Comparison of ENCODE assay signal across 1 cellular context in the genomic region with DNA sequence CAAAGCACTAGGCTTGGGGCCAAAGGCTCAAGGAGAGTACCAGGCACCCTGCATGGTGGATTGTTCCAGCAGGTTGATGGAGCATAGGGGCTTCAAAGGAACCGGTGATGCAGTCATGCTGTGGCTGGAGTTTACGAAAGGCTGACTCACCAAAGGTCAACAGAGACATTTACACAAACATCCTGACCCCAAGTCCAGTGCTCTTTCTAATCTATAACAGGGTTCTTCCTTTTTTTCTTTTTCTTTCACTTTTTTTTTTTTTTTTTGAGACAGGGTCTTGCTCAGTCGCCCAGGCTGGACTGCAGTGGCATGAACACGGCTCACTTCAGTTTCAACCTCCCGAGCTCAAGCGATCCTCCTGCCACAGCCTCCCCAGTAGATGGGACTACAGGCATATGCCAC.
TF ChIP-seq lines count a peak whose summit lies in the region.

No MANE protein-coding gene starts in this region.

TF ChIP-seq in HepG2, 621 proteins besides CTCF, POLR2A, EP300 and RAD21 (continued from another document and continues in another):
- TF ChIP-seq, protein P1, sequence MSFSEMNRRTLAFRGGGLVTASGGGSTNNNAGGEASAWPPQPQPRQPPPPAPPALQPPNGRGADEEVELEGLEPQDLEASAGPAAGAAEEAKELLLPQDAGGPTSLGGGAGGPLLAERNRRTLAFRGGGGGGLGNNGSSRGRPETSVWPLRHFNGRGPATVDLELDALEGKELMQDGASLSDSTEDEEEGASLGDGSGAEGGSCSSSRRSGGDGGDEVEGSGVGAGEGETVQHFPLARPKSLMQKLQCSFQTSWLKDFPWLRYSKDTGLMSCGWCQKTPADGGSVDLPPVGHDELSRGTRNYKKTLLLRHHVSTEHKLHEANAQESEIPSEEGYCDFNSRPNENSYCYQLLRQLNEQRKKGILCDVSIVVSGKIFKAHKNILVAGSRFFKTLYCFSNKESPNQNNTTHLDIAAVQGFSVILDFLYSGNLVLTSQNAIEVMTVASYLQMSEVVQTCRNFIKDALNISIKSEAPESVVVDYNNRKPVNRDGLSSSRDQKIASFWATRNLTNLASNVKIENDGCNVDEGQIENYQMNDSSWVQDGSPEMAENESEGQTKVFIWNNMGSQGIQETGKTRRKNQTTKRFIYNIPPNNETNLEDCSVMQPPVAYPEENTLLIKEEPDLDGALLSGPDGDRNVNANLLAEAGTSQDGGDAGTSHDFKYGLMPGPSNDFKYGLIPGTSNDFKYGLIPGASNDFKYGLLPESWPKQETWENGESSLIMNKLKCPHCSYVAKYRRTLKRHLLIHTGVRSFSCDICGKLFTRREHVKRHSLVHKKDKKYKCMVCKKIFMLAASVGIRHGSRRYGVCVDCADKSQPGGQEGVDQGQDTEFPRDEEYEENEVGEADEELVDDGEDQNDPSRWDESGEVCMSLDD (CRISPR knock-in tag; IDR thresholded peaks at IDR 0.05; ENCODE audit: borderline replicate concordance): no peak
- TF ChIP-seq, protein P2, sequence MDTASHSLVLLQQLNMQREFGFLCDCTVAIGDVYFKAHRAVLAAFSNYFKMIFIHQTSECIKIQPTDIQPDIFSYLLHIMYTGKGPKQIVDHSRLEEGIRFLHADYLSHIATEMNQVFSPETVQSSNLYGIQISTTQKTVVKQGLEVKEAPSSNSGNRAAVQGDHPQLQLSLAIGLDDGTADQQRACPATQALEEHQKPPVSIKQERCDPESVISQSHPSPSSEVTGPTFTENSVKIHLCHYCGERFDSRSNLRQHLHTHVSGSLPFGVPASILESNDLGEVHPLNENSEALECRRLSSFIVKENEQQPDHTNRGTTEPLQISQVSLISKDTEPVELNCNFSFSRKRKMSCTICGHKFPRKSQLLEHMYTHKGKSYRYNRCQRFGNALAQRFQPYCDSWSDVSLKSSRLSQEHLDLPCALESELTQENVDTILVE (CRISPR knock-in tag; IDR thresholded peaks at IDR 0.05): peak; percentile 78; the same call in 1 of the 2 replicates
- TF ChIP-seq ZNF205 (CRISPR knock-in tag; IDR thresholded peaks at IDR 0.05) (peak; percentile 67; the same call in 1 of the 2 replicates), ATAD3A (CRISPR knock-in tag; IDR thresholded peaks at IDR 0.05) (no peak), ZNF749 (CRISPR knock-in tag; IDR thresholded peaks at IDR 0.05; ENCODE audit: borderline replicate concordance) (no peak), ZC3H4 (CRISPR knock-in tag; IDR thresholded peaks at IDR 0.05; ENCODE audit: borderline replicate concordance) (no peak), MATR3 (CRISPR knock-in tag; IDR thresholded peaks at IDR 0.05) (no peak), SRSF1 (optimal IDR thresholded peaks at IDR 0.05; ENCODE audit: low read depth, low read length) (no peak), ZFP41 (CRISPR knock-in tag; IDR thresholded peaks at IDR 0.05; ENCODE audit: borderline replicate concordance) (no peak), ZNF737 (CRISPR knock-in tag; IDR thresholded peaks at IDR 0.05; ENCODE audit: borderline replicate concordance) (no peak), JDP2 (CRISPR knock-in tag; IDR thresholded peaks at IDR 0.05; ENCODE audit: borderline replicate concordance) (no peak), CHD4 (IDR thresholded peaks at IDR 0.05; ENCODE audit: borderline replicate concordance, low read length) (no peak), ATRX (CRISPR knock-in tag; IDR thresholded peaks at IDR 0.05; ENCODE audit: borderline replicate concordance) (no peak), ZNF367 (CRISPR knock-in tag; IDR thresholded peaks at IDR 0.05; ENCODE audit: borderline replicate concordance) (no peak), TBX3 (IDR thresholded peaks at IDR 0.05; ENCODE audit: borderline replicate concordance) (peak; percentile 45; the same call in 1 of the 2 replicates), ZFYVE20 (CRISPR knock-in tag; IDR thresholded peaks at IDR 0.05; ENCODE audit: borderline replicate concordance, low read depth) (no peak), ZNF652 (CRISPR knock-in tag; IDR thresholded peaks at IDR 0.05; ENCODE audit: borderline replicate concordance, low read depth) (no peak), ERF (CRISPR knock-in tag; IDR thresholded peaks at IDR 0.05) (no peak)
- TF ChIP-seq, protein P3, sequence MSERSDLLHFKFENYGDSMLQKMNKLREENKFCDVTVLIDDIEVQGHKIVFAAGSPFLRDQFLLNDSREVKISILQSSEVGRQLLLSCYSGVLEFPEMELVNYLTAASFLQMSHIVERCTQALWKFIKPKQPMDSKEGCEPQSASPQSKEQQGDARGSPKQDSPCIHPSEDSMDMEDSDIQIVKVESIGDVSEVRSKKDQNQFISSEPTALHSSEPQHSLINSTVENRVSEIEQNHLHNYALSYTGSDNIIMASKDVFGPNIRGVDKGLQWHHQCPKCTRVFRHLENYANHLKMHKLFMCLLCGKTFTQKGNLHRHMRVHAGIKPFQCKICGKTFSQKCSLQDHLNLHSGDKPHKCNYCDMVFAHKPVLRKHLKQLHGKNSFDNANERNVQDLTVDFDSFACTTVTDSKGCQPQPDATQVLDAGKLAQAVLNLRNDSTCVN (CRISPR knock-in tag; IDR thresholded peaks at IDR 0.05; ENCODE audit: borderline replicate concordance): peak; percentile 76; the same call in 1 of the 2 replicates
- TF ChIP-seq, protein P4, sequence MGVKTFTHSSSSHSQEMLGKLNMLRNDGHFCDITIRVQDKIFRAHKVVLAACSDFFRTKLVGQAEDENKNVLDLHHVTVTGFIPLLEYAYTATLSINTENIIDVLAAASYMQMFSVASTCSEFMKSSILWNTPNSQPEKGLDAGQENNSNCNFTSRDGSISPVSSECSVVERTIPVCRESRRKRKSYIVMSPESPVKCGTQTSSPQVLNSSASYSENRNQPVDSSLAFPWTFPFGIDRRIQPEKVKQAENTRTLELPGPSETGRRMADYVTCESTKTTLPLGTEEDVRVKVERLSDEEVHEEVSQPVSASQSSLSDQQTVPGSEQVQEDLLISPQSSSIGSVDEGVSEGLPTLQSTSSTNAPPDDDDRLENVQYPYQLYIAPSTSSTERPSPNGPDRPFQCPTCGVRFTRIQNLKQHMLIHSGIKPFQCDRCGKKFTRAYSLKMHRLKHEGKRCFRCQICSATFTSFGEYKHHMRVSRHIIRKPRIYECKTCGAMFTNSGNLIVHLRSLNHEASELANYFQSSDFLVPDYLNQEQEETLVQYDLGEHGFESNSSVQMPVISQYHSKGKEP (CRISPR knock-in tag; IDR thresholded peaks at IDR 0.05): no peak
- TF ChIP-seq, protein P5, sequence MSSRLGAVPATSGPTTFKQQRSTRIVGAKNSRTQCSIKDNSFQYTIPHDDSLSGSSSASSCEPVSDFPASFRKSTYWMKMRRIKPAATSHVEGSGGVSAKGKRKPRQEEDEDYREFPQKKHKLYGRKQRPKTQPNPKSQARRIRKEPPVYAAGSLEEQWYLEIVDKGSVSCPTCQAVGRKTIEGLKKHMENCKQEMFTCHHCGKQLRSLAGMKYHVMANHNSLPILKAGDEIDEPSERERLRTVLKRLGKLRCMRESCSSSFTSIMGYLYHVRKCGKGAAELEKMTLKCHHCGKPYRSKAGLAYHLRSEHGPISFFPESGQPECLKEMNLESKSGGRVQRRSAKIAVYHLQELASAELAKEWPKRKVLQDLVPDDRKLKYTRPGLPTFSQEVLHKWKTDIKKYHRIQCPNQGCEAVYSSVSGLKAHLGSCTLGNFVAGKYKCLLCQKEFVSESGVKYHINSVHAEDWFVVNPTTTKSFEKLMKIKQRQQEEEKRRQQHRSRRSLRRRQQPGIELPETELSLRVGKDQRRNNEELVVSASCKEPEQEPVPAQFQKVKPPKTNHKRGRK (CRISPR knock-in tag; IDR thresholded peaks at IDR 0.05): no peak
- TF ChIP-seq, protein P6, sequence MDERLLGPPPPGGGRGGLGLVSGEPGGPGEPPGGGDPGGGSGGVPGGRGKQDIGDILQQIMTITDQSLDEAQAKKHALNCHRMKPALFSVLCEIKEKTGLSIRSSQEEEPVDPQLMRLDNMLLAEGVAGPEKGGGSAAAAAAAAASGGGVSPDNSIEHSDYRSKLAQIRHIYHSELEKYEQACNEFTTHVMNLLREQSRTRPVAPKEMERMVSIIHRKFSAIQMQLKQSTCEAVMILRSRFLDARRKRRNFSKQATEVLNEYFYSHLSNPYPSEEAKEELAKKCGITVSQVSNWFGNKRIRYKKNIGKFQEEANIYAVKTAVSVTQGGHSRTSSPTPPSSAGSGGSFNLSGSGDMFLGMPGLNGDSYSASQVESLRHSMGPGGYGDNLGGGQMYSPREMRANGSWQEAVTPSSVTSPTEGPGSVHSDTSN (CRISPR knock-in tag; IDR thresholded peaks at IDR 0.05): 0 out of 2 replicates have a peak, but pooled peaks have one; percentile 17
- TF ChIP-seq, protein P7, sequence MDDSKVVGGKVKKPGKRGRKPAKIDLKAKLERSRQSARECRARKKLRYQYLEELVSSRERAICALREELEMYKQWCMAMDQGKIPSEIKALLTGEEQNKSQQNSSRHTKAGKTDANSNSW (CRISPR knock-in tag; IDR thresholded peaks at IDR 0.05; ENCODE audit: borderline replicate concordance): no peak
- TF ChIP-seq, protein P8, sequence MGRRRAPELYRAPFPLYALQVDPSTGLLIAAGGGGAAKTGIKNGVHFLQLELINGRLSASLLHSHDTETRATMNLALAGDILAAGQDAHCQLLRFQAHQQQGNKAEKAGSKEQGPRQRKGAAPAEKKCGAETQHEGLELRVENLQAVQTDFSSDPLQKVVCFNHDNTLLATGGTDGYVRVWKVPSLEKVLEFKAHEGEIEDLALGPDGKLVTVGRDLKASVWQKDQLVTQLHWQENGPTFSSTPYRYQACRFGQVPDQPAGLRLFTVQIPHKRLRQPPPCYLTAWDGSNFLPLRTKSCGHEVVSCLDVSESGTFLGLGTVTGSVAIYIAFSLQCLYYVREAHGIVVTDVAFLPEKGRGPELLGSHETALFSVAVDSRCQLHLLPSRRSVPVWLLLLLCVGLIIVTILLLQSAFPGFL (CRISPR knock-in tag; IDR thresholded peaks at IDR 0.05): no peak
- TF ChIP-seq, protein P9, sequence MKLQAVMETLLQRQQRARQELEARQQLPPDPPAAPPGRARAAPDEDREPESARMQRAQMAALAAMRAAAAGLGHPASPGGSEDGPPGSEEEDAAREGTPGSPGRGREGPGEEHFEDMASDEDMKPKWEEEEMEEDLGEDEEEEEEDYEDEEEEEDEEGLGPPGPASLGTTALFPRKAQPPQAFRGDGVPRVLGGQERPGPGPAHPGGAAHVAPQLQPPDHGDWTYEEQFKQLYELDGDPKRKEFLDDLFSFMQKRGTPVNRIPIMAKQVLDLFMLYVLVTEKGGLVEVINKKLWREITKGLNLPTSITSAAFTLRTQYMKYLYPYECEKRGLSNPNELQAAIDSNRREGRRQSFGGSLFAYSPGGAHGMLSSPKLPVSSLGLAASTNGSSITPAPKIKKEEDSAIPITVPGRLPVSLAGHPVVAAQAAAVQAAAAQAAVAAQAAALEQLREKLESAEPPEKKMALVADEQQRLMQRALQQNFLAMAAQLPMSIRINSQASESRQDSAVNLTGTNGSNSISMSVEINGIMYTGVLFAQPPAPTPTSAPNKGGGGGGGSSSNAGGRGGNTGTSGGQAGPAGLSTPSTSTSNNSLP (IDR thresholded peaks at IDR 0.05; ENCODE audit: low read depth, low read length): no peak
- TF ChIP-seq, protein P10, sequence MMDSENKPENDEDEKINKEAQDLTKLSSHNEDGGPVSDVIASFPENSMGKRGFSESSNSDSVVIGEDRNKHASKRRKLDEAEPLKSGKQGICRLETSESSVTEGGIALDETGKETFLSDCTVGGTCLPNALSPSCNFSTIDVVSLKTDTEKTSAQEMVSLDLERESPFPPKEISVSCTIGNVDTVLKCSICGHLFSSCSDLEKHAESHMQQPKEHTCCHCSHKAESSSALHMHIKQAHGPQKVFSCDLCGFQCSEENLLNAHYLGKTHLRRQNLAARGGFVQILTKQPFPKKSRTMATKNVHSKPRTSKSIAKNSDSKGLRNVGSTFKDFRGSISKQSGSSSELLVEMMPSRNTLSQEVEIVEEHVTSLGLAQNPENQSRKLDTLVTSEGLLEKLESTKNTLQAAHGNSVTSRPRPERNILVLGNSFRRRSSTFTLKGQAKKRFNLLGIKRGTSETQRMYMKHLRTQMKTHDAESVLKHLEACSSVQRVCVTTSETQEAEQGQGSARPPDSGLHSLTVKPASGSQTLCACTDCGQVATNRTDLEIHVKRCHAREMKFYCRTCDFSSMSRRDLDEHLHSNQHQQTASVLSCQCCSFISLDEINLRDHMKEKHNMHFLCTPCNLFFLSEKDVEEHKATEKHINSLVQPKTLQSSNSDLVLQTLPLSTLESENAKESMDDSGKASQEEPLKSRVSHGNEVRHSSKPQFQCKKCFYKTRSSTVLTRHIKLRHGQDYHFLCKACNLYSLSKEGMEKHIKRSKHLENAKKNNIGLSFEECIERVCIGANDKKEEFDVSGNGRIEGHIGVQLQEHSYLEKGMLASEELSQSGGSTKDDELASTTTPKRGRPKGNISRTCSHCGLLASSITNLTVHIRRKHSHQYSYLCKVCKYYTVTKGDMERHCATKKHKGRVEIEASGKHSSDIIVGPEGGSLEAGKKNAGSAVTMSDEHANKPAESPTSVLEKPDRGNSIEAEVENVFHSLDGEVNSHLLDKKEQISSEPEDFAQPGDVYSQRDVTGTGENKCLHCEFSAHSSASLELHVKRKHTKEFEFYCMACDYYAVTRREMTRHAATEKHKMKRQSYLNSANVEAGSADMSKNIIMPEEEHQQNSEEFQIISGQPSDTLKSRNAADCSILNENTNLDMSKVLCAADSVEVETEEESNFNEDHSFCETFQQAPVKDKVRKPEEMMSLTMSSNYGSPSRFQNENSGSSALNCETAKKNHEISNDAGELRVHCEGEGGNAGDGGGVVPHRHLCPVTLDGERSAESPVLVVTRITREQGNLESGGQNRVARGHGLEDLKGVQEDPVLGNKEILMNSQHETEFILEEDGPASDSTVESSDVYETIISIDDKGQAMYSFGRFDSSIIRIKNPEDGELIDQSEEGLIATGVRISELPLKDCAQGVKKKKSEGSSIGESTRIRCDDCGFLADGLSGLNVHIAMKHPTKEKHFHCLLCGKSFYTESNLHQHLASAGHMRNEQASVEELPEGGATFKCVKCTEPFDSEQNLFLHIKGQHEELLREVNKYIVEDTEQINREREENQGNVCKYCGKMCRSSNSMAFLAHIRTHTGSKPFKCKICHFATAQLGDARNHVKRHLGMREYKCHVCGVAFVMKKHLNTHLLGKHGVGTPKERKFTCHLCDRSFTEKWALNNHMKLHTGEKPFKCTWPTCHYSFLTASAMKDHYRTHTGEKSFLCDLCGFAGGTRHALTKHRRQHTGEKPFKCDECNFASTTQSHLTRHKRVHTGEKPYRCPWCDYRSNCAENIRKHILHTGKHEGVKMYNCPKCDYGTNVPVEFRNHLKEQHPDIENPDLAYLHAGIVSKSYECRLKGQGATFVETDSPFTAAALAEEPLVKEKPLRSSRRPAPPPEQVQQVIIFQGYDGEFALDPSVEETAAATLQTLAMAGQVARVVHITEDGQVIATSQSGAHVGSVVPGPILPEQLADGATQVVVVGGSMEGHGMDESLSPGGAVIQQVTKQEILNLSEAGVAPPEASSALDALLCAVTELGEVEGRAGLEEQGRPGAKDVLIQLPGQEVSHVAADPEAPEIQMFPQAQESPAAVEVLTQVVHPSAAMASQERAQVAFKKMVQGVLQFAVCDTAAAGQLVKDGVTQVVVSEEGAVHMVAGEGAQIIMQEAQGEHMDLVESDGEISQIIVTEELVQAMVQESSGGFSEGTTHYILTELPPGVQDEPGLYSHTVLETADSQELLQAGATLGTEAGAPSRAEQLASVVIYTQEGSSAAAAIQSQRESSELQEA (CRISPR knock-in tag; IDR thresholded peaks at IDR 0.05; ENCODE audit: not compliant biosample characterization): no peak
- TF ChIP-seq, protein P11, sequence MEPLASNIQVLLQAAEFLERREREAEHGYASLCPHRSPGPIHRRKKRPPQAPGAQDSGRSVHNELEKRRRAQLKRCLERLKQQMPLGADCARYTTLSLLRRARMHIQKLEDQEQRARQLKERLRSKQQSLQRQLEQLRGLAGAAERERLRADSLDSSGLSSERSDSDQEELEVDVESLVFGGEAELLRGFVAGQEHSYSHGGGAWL (CRISPR knock-in tag; IDR thresholded peaks at IDR 0.05): no peak
- TF ChIP-seq, protein P12, sequence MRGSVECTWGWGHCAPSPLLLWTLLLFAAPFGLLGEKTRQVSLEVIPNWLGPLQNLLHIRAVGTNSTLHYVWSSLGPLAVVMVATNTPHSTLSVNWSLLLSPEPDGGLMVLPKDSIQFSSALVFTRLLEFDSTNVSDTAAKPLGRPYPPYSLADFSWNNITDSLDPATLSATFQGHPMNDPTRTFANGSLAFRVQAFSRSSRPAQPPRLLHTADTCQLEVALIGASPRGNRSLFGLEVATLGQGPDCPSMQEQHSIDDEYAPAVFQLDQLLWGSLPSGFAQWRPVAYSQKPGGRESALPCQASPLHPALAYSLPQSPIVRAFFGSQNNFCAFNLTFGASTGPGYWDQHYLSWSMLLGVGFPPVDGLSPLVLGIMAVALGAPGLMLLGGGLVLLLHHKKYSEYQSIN (CRISPR knock-in tag; IDR thresholded peaks at IDR 0.05; ENCODE audit: borderline replicate concordance): no peak
